1 cellular context compared by ENCODE assay signal in the genomic region with DNA sequence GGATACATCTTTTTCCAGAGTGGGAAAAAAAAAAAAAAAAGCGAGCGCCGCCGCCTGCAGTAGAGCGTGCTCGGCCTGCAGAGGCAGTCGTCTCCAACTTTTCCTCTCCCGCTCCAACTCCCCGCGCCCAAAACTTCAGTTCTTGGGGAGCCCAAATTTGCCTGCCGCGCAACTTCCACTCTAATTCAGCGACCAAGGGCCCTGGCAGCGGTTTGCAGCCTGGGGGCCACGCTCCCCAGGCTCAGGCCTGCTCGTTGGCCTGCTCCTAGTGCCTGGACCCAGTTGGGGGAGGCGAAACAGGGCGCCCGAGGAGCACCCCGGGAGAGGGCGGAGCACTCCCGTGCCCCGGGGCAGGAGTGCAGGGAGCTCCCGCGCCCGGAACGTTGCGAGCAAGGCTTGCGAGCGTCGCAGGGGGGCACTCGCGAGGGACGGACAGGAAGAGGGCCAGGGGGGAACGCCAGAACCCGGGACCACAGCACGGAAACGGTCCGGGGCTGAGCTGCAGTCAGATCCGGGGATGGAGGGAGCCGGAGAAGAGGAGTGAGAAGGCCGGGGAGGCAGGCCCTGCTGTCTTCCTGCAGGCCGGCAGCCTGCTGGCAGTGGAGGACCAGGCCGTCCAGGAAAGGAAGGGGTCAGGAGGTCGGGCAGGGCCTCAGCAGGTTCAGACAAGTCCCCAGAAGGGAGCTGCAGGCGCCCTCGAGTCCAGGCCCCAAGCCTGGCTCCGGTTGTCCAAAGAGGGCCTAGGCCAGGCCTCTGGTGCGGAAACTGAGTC.
TF ChIP-seq lines count a peak whose summit lies in the region.

A gene with protein sequence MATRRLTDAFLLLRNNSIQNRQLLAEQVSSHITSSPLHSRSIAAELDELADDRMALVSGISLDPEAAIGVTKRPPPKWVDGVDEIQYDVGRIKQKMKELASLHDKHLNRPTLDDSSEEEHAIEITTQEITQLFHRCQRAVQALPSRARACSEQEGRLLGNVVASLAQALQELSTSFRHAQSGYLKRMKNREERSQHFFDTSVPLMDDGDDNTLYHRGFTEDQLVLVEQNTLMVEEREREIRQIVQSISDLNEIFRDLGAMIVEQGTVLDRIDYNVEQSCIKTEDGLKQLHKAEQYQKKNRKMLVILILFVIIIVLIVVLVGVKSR (plus strand): TSS at position 508 of the 772 bp plus-strand sequence. CDS start 724 bp downstream, outside the sequence.

TF ChIP-seq in K562, 482 proteins besides CTCF, POLR2A, EP300 and RAD21 (continued from another document and continues in another):
- TF ChIP-seq HMGN3 (IDR thresholded peaks at IDR 0.05; ENCODE audit: borderline replicate concordance, extremely low read depth, insufficient read length, low read depth, low read length), result peak; percentile 87
- TF ChIP-seq, protein P1, sequence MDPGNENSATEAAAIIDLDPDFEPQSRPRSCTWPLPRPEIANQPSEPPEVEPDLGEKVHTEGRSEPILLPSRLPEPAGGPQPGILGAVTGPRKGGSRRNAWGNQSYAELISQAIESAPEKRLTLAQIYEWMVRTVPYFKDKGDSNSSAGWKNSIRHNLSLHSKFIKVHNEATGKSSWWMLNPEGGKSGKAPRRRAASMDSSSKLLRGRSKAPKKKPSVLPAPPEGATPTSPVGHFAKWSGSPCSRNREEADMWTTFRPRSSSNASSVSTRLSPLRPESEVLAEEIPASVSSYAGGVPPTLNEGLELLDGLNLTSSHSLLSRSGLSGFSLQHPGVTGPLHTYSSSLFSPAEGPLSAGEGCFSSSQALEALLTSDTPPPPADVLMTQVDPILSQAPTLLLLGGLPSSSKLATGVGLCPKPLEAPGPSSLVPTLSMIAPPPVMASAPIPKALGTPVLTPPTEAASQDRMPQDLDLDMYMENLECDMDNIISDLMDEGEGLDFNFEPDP (CRISPR knock-in tag; IDR thresholded peaks at IDR 0.05), result no peak
- TF ChIP-seq RBM25 (IDR thresholded peaks at IDR 0.05; ENCODE audit: low read depth, low read length, severe bottlenecking), result no peak
- TF ChIP-seq ZNF76 (CRISPR knock-in tag; IDR thresholded peaks at IDR 0.05; ENCODE audit: borderline replicate concordance), result no peak; the same call in 1 of the 2 replicates
- peak; percentile 80 for TF ChIP-seq POLR2AphosphoS5 (IDR thresholded peaks at IDR 0.05; ENCODE audit: control insufficient read depth, insufficient read depth, low read depth, low read length)
- no peak for TF ChIP-seq TSC22D4 (tag; IDR thresholded peaks at IDR 0.05)
- peak; percentile 100 for TF ChIP-seq FIP1L1 (IDR thresholded peaks at IDR 0.05; ENCODE audit: low read depth, low read length, poor library complexity, severe bottlenecking)
- TF ChIP-seq PPARD (CRISPR knock-in tag; IDR thresholded peaks at IDR 0.05), result no peak
- TF ChIP-seq RBM22 (IDR thresholded peaks at IDR 0.05; ENCODE audit: low read depth, low read length, poor library complexity, severe bottlenecking), result peak; percentile 100
- peak; percentile 94 for TF ChIP-seq ELF2 (CRISPR knock-in tag; IDR thresholded peaks at IDR 0.05)
- peak; percentile 69; the same call in 1 of the 2 replicates for TF ChIP-seq MIER1 (IDR thresholded peaks at IDR 0.05; ENCODE audit: low read depth)
- TF ChIP-seq HNRNPK (IDR thresholded peaks at IDR 0.05; ENCODE audit: low read depth, low read length, poor library complexity, severe bottlenecking), result no peak
- no peak for TF ChIP-seq CBFA2T2 (conservative IDR thresholded peaks at IDR 0.05)
- no peak for TF ChIP-seq ZNF77 (CRISPR knock-in tag; IDR thresholded peaks at IDR 0.05)
- TF ChIP-seq, protein P2, sequence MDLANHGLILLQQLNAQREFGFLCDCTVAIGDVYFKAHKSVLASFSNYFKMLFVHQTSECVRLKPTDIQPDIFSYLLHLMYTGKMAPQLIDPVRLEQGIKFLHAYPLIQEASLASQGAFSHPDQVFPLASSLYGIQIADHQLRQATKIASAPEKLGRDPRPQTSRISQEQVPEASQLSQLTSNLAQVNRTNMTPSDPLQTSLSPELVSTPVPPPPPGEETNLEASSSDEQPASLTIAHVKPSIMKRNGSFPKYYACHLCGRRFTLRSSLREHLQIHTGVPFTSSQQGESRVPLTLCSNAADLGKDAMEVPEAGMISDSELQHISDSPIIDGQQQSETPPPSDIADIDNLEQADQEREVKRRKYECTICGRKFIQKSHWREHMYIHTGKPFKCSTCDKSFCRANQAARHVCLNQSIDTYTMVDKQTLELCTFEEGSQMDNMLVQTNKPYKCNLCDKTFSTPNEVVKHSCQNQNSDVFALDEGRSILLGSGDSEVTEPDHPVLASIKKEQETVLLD (IDR thresholded peaks at IDR 0.05), result peak; percentile 92
- TF ChIP-seq, protein P3, sequence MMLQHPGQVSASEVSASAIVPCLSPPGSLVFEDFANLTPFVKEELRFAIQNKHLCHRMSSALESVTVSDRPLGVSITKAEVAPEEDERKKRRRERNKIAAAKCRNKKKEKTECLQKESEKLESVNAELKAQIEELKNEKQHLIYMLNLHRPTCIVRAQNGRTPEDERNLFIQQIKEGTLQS (IDR thresholded peaks at IDR 0.05), result no peak; the same call in 1 of the 2 replicates
- TF ChIP-seq, protein P3 (CRISPR knock-in tag; conservative IDR thresholded peaks at IDR 0.05), result peak; percentile 83; the same call in 1 of the 2 replicates
- no peak for TF ChIP-seq U2AF2 (optimal IDR thresholded peaks at IDR 0.05; ENCODE audit: low read depth, low read length)
- TF ChIP-seq BACH1 (tag; IDR thresholded peaks at IDR 0.05), result no peak
- peak in 1 of 2 experiments; percentile 93; a peak in 2 of 4 replicates for TF ChIP-seq NONO (IDR thresholded peaks at IDR 0.05; ENCODE audit: low read depth in 2 of 2, low read length in 1 of 2)
- TF ChIP-seq, protein P4, sequence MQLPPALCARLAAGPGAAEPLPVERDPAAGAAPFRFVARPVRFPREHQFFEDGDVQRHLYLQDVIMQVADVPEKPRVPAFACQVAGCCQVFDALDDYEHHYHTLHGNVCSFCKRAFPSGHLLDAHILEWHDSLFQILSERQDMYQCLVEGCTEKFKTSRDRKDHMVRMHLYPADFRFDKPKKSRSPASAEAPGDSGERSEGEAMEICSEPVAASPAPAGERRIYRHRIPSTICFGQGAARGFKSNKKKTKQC (CRISPR knock-in tag; IDR thresholded peaks at IDR 0.05), result peak; percentile 81; the same call in 1 of the 2 replicates
- TF ChIP-seq SOX6 (IDR thresholded peaks at IDR 0.05), result peak; percentile 75
- TF ChIP-seq ZNF146 (CRISPR knock-in tag; IDR thresholded peaks at IDR 0.05; ENCODE audit: unreplicated experiment), result no peak
- no peak for TF ChIP-seq POU5F1 (IDR thresholded peaks at IDR 0.05; ENCODE audit: borderline replicate concordance, low read depth, low read length, partially characterized antibody)
- no peak for TF ChIP-seq SNRNP70 (optimal IDR thresholded peaks at IDR 0.05; ENCODE audit: low read depth, low read length)
- TF ChIP-seq TAF7 (tag; IDR thresholded peaks at IDR 0.05), result peak; percentile 81; the same call in 1 of the 2 replicates
- TF ChIP-seq CBX3 (IDR thresholded peaks at IDR 0.05; ENCODE audit: borderline replicate concordance in 1 of 2, low read length in 2 of 2), result peak; percentile 32 to 93
- no peak for TF ChIP-seq MED1 (CRISPR knock-in tag; IDR thresholded peaks at IDR 0.05; ENCODE audit: borderline replicate concordance)
- TF ChIP-seq, protein P5, sequence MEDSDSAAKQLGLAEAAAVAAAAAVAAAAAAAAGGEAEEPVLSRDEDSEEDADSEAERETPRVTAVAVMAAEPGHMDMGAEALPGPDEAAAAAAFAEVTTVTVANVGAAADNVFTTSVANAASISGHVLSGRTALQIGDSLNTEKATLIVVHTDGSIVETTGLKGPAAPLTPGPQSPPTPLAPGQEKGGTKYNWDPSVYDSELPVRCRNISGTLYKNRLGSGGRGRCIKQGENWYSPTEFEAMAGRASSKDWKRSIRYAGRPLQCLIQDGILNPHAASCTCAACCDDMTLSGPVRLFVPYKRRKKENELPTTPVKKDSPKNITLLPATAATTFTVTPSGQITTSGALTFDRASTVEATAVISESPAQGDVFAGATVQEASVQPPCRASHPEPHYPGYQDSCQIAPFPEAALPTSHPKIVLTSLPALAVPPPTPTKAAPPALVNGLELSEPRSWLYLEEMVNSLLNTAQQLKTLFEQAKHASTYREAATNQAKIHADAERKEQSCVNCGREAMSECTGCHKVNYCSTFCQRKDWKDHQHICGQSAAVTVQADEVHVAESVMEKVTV (CRISPR knock-in tag; IDR thresholded peaks at IDR 0.05), result no peak
- TF ChIP-seq TRIM28 (IDR thresholded peaks at IDR 0.05), result peak; percentile 93
- no peak for TF ChIP-seq RBM17 (IDR thresholded peaks at IDR 0.05; ENCODE audit: borderline replicate concordance, low read depth, low read length)
- TF ChIP-seq ZNF232 (CRISPR knock-in tag; IDR thresholded peaks at IDR 0.05), result peak; percentile 63; the same call in 1 of the 2 replicates
- no peak for TF ChIP-seq CEBPB (tag; IDR thresholded peaks at IDR 0.05)
- no peak for TF ChIP-seq NFE2L1 (tag; IDR thresholded peaks at IDR 0.05; ENCODE audit: borderline replicate concordance, low read depth)
- peak; percentile 83 for TF ChIP-seq ESRRA (IDR thresholded peaks at IDR 0.05; ENCODE audit: borderline replicate concordance, low read depth)
- TF ChIP-seq NEUROD1 (IDR thresholded peaks at IDR 0.05; ENCODE audit: borderline replicate concordance, low read depth, low read length, partially characterized antibody), result peak; percentile 97
- 0 out of 2 replicates have a peak, but pooled peaks have one; percentile 50 for TF ChIP-seq ZNF766 (CRISPR knock-in tag; conservative IDR thresholded peaks at IDR 0.05)
- no peak for TF ChIP-seq RFX7 (CRISPR knock-in tag; IDR thresholded peaks at IDR 0.05)
- TF ChIP-seq ZNF57 (CRISPR knock-in tag; IDR thresholded peaks at IDR 0.05), result no peak; the same call in 1 of the 2 replicates
- no peak for TF ChIP-seq TGIF2 (CRISPR knock-in tag; IDR thresholded peaks at IDR 0.05)
- peak in 1 of 2 experiments; percentile 71; a peak in 2 of 4 replicates for TF ChIP-seq TEAD1 (CRISPR knock-in tag; IDR thresholded peaks at IDR 0.05)
- no peak for TF ChIP-seq MEIS2 (IDR thresholded peaks at IDR 0.05; ENCODE audit: partially characterized antibody)
- TF ChIP-seq CHD4 (IDR thresholded peaks at IDR 0.05; ENCODE audit: insufficient read depth, insufficient replicate concordance, low read depth, low read length, poor library complexity, severe bottlenecking), result peak; percentile 51
- TF ChIP-seq ZNF224 (CRISPR knock-in tag; IDR thresholded peaks at IDR 0.05), result no peak
- TF ChIP-seq, protein P6, sequence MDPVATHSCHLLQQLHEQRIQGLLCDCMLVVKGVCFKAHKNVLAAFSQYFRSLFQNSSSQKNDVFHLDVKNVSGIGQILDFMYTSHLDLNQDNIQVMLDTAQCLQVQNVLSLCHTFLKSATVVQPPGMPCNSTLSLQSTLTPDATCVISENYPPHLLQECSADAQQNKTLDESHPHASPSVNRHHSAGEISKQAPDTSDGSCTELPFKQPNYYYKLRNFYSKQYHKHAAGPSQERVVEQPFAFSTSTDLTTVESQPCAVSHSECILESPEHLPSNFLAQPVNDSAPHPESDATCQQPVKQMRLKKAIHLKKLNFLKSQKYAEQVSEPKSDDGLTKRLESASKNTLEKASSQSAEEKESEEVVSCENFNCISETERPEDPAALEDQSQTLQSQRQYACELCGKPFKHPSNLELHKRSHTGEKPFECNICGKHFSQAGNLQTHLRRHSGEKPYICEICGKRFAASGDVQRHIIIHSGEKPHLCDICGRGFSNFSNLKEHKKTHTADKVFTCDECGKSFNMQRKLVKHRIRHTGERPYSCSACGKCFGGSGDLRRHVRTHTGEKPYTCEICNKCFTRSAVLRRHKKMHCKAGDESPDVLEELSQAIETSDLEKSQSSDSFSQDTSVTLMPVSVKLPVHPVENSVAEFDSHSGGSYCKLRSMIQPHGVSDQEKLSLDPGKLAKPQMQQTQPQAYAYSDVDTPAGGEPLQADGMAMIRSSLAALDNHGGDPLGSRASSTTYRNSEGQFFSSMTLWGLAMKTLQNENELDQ (CRISPR knock-in tag; IDR thresholded peaks at IDR 0.05; ENCODE audit: borderline replicate concordance), result peak; percentile 72; the same call in 1 of the 2 replicates
- TF ChIP-seq FOXK1 (CRISPR knock-in tag; IDR thresholded peaks at IDR 0.05; ENCODE audit: borderline replicate concordance), result peak; percentile 8; the same call in 1 of the 2 replicates
- TF ChIP-seq ZNF668 (CRISPR knock-in tag; IDR thresholded peaks at IDR 0.05), result no peak
- peak; percentile 92 for TF ChIP-seq MYNN (IDR thresholded peaks at IDR 0.05)
- TF ChIP-seq MYNN (CRISPR knock-in tag; IDR thresholded peaks at IDR 0.05), result no peak
- no peak for TF ChIP-seq ARHGAP35 (IDR thresholded peaks at IDR 0.05; ENCODE audit: partially characterized antibody)
- TF ChIP-seq ASH1L (IDR thresholded peaks at IDR 0.05; ENCODE audit: borderline replicate concordance, low read depth, partially characterized antibody), result no peak
- TF ChIP-seq, protein P7, sequence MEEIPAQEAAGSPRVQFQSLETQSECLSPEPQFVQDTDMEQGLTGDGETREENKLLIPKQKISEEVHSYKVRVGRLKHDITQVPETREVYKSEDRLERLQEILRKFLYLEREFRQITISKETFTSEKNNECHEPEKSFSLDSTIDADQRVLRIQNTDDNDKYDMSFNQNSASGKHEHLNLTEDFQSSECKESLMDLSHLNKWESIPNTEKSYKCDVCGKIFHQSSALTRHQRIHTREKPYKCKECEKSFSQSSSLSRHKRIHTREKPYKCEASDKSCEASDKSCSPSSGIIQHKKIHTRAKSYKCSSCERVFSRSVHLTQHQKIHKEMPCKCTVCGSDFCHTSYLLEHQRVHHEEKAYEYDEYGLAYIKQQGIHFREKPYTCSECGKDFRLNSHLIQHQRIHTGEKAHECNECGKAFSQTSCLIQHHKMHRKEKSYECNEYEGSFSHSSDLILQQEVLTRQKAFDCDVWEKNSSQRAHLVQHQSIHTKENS (CRISPR knock-in tag; IDR thresholded peaks at IDR 0.05), result no peak
- TF ChIP-seq, protein P8, sequence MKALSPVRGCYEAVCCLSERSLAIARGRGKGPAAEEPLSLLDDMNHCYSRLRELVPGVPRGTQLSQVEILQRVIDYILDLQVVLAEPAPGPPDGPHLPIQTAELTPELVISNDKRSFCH (CRISPR knock-in tag; IDR thresholded peaks at IDR 0.05), result no peak
- TF ChIP-seq, protein P8 (tag; IDR thresholded peaks at IDR 0.05), result peak; percentile 93
- no peak for TF ChIP-seq GATA2 (CRISPR knock-in tag; IDR thresholded peaks at IDR 0.05)
- TF ChIP-seq, protein P9, sequence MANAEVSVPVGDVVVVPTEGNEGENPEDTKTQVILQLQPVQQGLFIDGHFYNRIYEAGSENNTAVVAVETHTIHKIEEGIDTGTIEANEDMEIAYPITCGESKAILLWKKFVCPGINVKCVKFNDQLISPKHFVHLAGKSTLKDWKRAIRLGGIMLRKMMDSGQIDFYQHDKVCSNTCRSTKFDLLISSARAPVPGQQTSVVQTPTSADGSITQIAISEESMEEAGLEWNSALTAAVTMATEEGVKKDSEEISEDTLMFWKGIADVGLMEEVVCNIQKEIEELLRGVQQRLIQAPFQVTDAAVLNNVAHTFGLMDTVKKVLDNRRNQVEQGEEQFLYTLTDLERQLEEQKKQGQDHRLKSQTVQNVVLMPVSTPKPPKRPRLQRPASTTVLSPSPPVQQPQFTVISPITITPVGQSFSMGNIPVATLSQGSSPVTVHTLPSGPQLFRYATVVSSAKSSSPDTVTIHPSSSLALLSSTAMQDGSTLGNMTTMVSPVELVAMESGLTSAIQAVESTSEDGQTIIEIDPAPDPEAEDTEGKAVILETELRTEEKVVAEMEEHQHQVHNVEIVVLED (CRISPR knock-in tag; IDR thresholded peaks at IDR 0.05), result peak; percentile 75
- no peak for TF ChIP-seq SAFB (IDR thresholded peaks at IDR 0.05; ENCODE audit: borderline replicate concordance, low read depth, low read length)
